9 cellular contexts compared by ENCODE assay signal in the genomic region with DNA sequence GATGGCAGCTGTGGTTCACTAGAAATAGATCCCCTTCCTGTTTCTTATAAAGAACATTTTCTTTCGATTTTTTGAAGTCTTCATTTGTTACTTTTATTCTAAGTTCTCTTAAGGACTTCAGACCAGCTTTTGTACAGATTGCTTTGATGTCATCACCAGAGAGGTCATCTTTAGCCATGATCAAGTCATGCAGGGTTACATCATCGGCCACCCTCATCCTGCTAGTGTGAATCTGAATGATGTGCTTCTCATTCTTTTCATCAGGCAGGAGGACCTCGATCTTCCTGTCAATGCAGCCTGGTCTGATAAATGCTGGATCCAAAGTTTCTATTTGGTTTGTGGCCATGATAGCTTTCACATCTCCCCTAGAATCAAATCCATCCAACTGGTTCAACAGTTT.
"Had no signal": no experiment of that assay in that cellular context is flagged by ENCODE, and none has a peak within 500 bp of the region (broad histone marks: within the 10 kb centered on the region; RNA-seq: fewer than 3 reads in every experiment).

No MANE protein-coding gene starts in this region.

- H3K27ac Mint-ChIP-seq: GM23338, H9 had no signal

- ATAC-seq: GM23338, K562 had no signal

- H3K4me3 ChIP-seq: GM23338, K562 had no signal

- DNase-seq: H9, HCEC 1CT, IMR-90, KG1 had no signal

- H3K4me2 ChIP-seq: GM23338 had no signal

- FAIRE-seq: H1, H54, HTR-8/SVneo, K562 had no signal

- H3K4me1 Mint-ChIP-seq: GM23338, H9 had no signal

- H3K4me3 Mint-ChIP-seq: GM23338, H9 had no signal
